Comparison of ENCODE assay signal across 33 cellular contexts in the genomic region with DNA sequence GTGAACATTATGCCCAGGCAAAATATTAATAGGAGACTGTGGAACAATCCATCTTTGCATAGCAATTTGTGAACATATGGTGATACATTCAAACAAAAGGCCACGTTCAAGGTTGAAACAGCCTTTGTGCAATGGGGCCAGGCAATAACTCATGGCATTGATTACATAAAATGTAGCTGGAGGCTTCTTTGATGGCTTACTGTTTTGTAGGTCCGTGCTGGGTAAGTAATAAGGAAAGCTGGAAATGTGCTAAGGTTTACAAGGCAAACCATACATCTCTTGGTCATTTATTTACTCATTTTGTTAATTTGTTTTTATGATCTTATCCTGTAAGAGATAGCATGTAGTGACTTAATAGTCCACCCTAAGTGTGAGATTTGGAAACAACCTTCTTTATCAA.
"Had no signal": no experiment of that assay in that cellular context is flagged by ENCODE, and none has a peak within 500 bp of the region (broad histone marks: within the 10 kb centered on the region; RNA-seq: fewer than 3 reads in every experiment).

No MANE protein-coding gene starts in this region.

- DNase-seq: Karpas-422, Kasumi-1, KG1, MG63, MM.1S, MV-4-11, NCI-H1048, NCI-H1092, NCI-H1092 treated with DMSO at 0.1 percent for 48 hours, NCI-H1105, NCI-H1105 treated with DMSO at 0.1 percent for 48 hours, NCI-H1417 treated with DMSO at 0.1 percent for 48 hours, NCI-H1436, NCI-H1436 treated with DMSO at 0.1 percent for 48 hours, NCI-H146, NCI-H1694, NCI-H1694 treated with DMSO at 0.1 percent for 48 hours, NCI-H187, NCI-H187 treated with DMSO at 0.1 percent for 48 hours, NCI-H1930, NCI-H2029, NCI-H2029 treated with DMSO at 0.1 percent for 48 hours, NCI-H2081, NCI-H2081 treated with DMSO at 0.1 percent for 48 hours, NCI-H2107, NCI-H2171, NCI-H2227 treated with DMSO at 0.1 percent for 48 hours, NCI-H226, NCI-H345, NCI-H446, NCI-H446 treated with DMSO at 0.1 percent for 48 hours, NCI-H510A had no signal

- H3K4me3 ChIP-seq: MG63 had no signal

- H3K9ac ChIP-seq: KMS-11 had no signal

- H3K27ac ChIP-seq: KMS-11 had no signal

- H3K27me3 ChIP-seq: MG63 had no signal

- H3K36me3 ChIP-seq: MG63 had no signal

- H3K4me2 ChIP-seq: KMS-11 had no signal
